In genomic region chr9:20242767-20243166, GRCh38 we compare ENCODE assay signal across 9 cellular contexts.
DNase-seq lines count a peak whose midpoint lies in the region; ATAC-seq and TF ChIP-seq lines count a peak whose summit lies in the region.
"Had no signal": no experiment of that assay in that cellular context is flagged by ENCODE, and none has a peak within 500 bp of the region (broad histone marks: within the 10 kb centered on the region; RNA-seq: fewer than 3 reads in every experiment).

No MANE protein-coding gene starts in this region.

- H3K36me3 Mint-ChIP-seq in activated T-helper 2 cell treated with anti-CD3 and anti-CD28 coated beads, Interferon-gamma antibody, Interleukin-2, Interleukin-4, amounts not matched to agents 10 μg/mL and 5 μg/mL and 100 μg/mL, durations not matched to agents 14 hours and 24 hours and 36 hours (ENCODE audit: low read depth), result no peaks in the 10 kb centered on the region

- DNase-seq in activated T-helper 2 cell treated with anti-CD3 and anti-CD28 coated beads, Interferon-gamma antibody, Interleukin-2, Interleukin-4, amounts not matched to agents 10 μg/mL and 5 μg/mL and 100 μg/mL, durations not matched to agents 14 hours and 24 hours and 36 hours (ENCODE audit: low spot score), result peak; percentile 50
- no peak for DNase-seq in tibial nerve (ENCODE audit: low spot score in 2 of 2)
- DNase-seq in SHP77 treated with DMSO at 0.1 percent for 48 hours (lab: John Stamatoyannopoulos, UW), result no peak
- no peak for DNase-seq in HuH-7.5 (ENCODE audit: low spot score)
- no peak for DNase-seq in SHP77 (lab: John Stamatoyannopoulos, UW)

- H3K4me3 Mint-ChIP-seq in activated T-helper 2 cell treated with anti-CD3 and anti-CD28 coated beads, Interferon-gamma antibody, Interleukin-2, Interleukin-4, amounts not matched to agents 10 μg/mL and 5 μg/mL and 100 μg/mL, durations not matched to agents 14 hours and 24 hours and 36 hours (ENCODE audit: low read depth), result peak overlapping the region; percentile 22

- H3K27me3 Mint-ChIP-seq in activated T-helper 2 cell treated with anti-CD3 and anti-CD28 coated beads, Interferon-gamma antibody, Interleukin-2, Interleukin-4, amounts not matched to agents 10 μg/mL and 5 μg/mL and 100 μg/mL, durations not matched to agents 14 hours and 24 hours and 36 hours (ENCODE audit: low read depth), result peaks cover 27% of the 10 kb centered on the region

- H3K27ac ChIP-seq in BLaER1 (no peak overlapping the region), tibial nerve (no peak overlapping the region)
- H3K27ac ChIP-seq: thoracic aorta had no signal

- H3K9me3 ChIP-seq in BLaER1 (no peaks in the 10 kb centered on the region), tibial nerve (no peaks in the 10 kb centered on the region)
- H3K9me3 ChIP-seq: thoracic aorta had no signal

- no peak for TF ChIP-seq EP300 in tibial nerve (IDR thresholded peaks at IDR 0.05)

- H3K4me2 ChIP-seq in BLaER1, result peak overlapping the region; percentile 70

- no peak for TF ChIP-seq CTCF in tibial nerve (IDR thresholded peaks at IDR 0.05)

- no peak overlapping the region for H3K9ac ChIP-seq in BLaER1

- H3K27me3 ChIP-seq in BLaER1 (no peaks in the 10 kb centered on the region), tibial nerve (no peaks in the 10 kb centered on the region)

- H3K4me1 ChIP-seq in BLaER1 (peaks cover 20% of the 10 kb centered on the region), tibial nerve (peaks cover 0 to 5% (median 0%) of the 10 kb centered on the region in 4 donors)

- peaks cover 37% of the 10 kb centered on the region for H3K4me1 Mint-ChIP-seq in activated T-helper 2 cell treated with anti-CD3 and anti-CD28 coated beads, Interferon-gamma antibody, Interleukin-2, Interleukin-4, amounts not matched to agents 10 μg/mL and 5 μg/mL and 100 μg/mL, durations not matched to agents 14 hours and 24 hours and 36 hours (ENCODE audit: low read depth)

- H3K9me3 Mint-ChIP-seq in activated T-helper 2 cell treated with anti-CD3 and anti-CD28 coated beads, Interferon-gamma antibody, Interleukin-2, Interleukin-4, amounts not matched to agents 10 μg/mL and 5 μg/mL and 100 μg/mL, durations not matched to agents 14 hours and 24 hours and 36 hours, result no peaks in the 10 kb centered on the region

- H3K36me3 ChIP-seq in BLaER1 (no peaks in the 10 kb centered on the region), tibial nerve (no peaks in the 10 kb centered on the region)
- H3K36me3 ChIP-seq: thoracic aorta had no signal

- ATAC-seq in GM19351 (IDR thresholded peaks at IDR 0.05; ENCODE audit: unreplicated experiment) (peak; percentile 91), HG03280 (IDR thresholded peaks at IDR 0.05; ENCODE audit: unreplicated experiment) (peak; percentile 74)

- H3K4me3 ChIP-seq in BLaER1, result no peak overlapping the region
- H3K4me3 ChIP-seq in tibial nerve, result no peak overlapping the region
- H3K4me3 ChIP-seq: thoracic aorta had no signal

- H4K20me1 ChIP-seq in BLaER1, result no peaks in the 10 kb centered on the region

- no peak for TF ChIP-seq POLR2A in tibial nerve (IDR thresholded peaks at IDR 0.05)

- WGBS in tibial nerve, 2 donors, result 36 to 39% methylated on average over 5 of the region's 5 CpGs

- no peak overlapping the region for H3K27ac Mint-ChIP-seq in activated T-helper 2 cell treated with anti-CD3 and anti-CD28 coated beads, Interferon-gamma antibody, Interleukin-2, Interleukin-4, amounts not matched to agents 10 μg/mL and 5 μg/mL and 100 μg/mL, durations not matched to agents 14 hours and 24 hours and 36 hours

- intact Hi-C loops in activated T-helper 2 cell treated with anti-CD3 and anti-CD28 coated beads, Interferon-gamma antibody, Interleukin-2, Interleukin-4, amounts not matched to agents 10 μg/mL and 5 μg/mL and 100 μg/mL, durations not matched to agents 14 hours and 24 hours and 36 hours (cut with micrococcal nuclease), result loop anchor here (1.0 to 5.0 kb wide), 3 partner anchors 33 to 310 kb away; no protein-coding TSS in a partner anchor
